ENCODE assay signal across 8 cellular contexts in the genomic region with DNA sequence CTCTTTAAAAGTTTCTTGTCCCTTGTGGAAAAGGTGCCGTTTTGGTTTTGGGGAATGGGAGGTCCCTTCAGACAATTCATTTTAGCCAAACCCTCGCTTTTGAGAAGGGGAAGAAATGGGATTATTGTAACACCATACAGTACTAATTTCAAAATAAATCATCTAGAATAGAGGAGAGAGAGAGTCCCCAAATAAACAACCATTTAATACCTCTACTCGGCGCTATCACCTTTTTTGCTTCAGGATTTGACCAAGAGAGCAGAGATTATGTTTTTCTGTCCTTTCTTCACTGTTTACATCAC. TPM values are rescaled to one million over a fixed set of nuclear protein-coding genes. Genes with fewer than 3 reads are reported as not detected.
DNase-seq lines count a peak whose midpoint lies in the region; ATAC-seq and TF ChIP-seq lines count a peak whose summit lies in the region.

No MANE protein-coding gene starts in this region.

- H3K36me3 ChIP-seq in left ventricle myocardium inferior (peaks cover 3% of the 10 kb centered on the region), breast epithelium (no peaks in the 10 kb centered on the region), mucosa of rectum (ENCODE audit: control insufficient read depth in 2 of 2, insufficient read depth in 2 of 2, low read length in 2 of 2) (no peaks in the 10 kb centered on the region), aorta (ENCODE audit: control insufficient read depth in 1 of 2, insufficient read depth in 2 of 2, low read length in 1 of 2) (no peaks in the 10 kb centered on the region)

- no peaks in the 10 kb centered on the region for H3K27me3 ChIP-seq in left ventricle myocardium inferior (ENCODE audit: low read depth)
- H3K27me3 ChIP-seq in breast epithelium = no peaks in the 10 kb centered on the region
- H3K27me3 ChIP-seq in mucosa of rectum (ENCODE audit: control insufficient read depth in 2 of 2, insufficient read depth in 2 of 2, low read length in 2 of 2) = no peaks in the 10 kb centered on the region
- H3K27me3 ChIP-seq in aorta (ENCODE audit: control insufficient read depth in 1 of 2, insufficient read depth in 2 of 2, low read length in 1 of 2) = no peaks in the 10 kb centered on the region

- intact Hi-C loops in left ventricle myocardium inferior (cut with micrococcal nuclease) = no loop called here
- intact Hi-C loops in cardiac septum (cut with DNase I) = no loop called here
- intact Hi-C loops in breast epithelium (cut with DNase I; ENCODE audit: low total_unique reads) = no loop called here
- intact Hi-C loops in aorta (cut with DNase I) = loop anchor here in 1 of 2 donors (5.0 to 10.0 kb wide), 3 partner anchors 134 to 172 kb away; a partner anchor contains a TSS

- H3K4me1 ChIP-seq in left ventricle myocardium inferior (peaks cover 54% of the 10 kb centered on the region), breast epithelium (peaks cover 6 to 8% of the 10 kb centered on the region in 2 donors), mucosa of rectum (ENCODE audit: control insufficient read depth in 2 of 2, insufficient read depth in 2 of 2, low read length in 2 of 2) (peaks cover 20 to 21% of the 10 kb centered on the region in 2 donors), aorta (ENCODE audit: control insufficient read depth in 1 of 2, insufficient read depth in 2 of 2, low read length in 2 of 2) (peaks cover under 1 to 2% of the 10 kb centered on the region in 2 donors)

- peak overlapping the region; percentile 98 for H3K4me3 ChIP-seq in left ventricle myocardium inferior
- peak overlapping the region; percentile 73 to 97 (median 92) for H3K4me3 ChIP-seq in breast epithelium
- peak overlapping the region; percentile 94 to 97 for H3K4me3 ChIP-seq in mucosa of rectum (ENCODE audit: low read length in 2 of 2)
- peak overlapping the region; percentile 66 to 85 for H3K4me3 ChIP-seq in aorta (ENCODE audit: low read length in 2 of 2)

- no peaks in the 10 kb centered on the region for H3K9me3 ChIP-seq in left ventricle myocardium inferior (replicated peaks)
- no peaks in the 10 kb centered on the region for H3K9me3 ChIP-seq in breast epithelium
- H3K9me3 ChIP-seq in mucosa of rectum (ENCODE audit: control insufficient read depth in 2 of 2, low read length in 2 of 2) = no peaks in the 10 kb centered on the region
- no peaks in the 10 kb centered on the region for H3K9me3 ChIP-seq in aorta (ENCODE audit: control insufficient read depth, low read length)

- TF ChIP-seq CTCF in left ventricle myocardium inferior (IDR thresholded peaks at IDR 0.05; ENCODE audit: borderline replicate concordance) (no peak), breast epithelium (IDR thresholded peaks at IDR 0.05) (no peak)

- ATAC-seq in aorta (ENCODE audit: low FRiP score) (no peak), HG02981 (IDR thresholded peaks at IDR 0.05; ENCODE audit: unreplicated experiment) (no peak)

- TF ChIP-seq POLR2A in breast epithelium (IDR thresholded peaks at IDR 0.05) = no peak

- DNase-seq in left ventricle myocardium inferior = no peak
- no peak for DNase-seq in cardiac septum (ENCODE audit: low spot score)
- no peak for DNase-seq in breast epithelium (ENCODE audit: low spot score in 2 of 2)
- DNase-seq in aorta = no peak
- DNase-seq in activated gamma-delta T cell treated with Interleukin-2 at 50 U/mL for 16 hours = no peak
- no peak for DNase-seq in UCSD-AML1 (lab: John Stamatoyannopoulos, UW; ENCODE audit: unreplicated experiment)

- H3K27ac ChIP-seq in left ventricle myocardium inferior (replicated peaks) = peak overlapping the region; percentile 98
- H3K27ac ChIP-seq in breast epithelium = peak overlapping the region; percentile 97 to 98
- peak overlapping the region; percentile 96 to 98 for H3K27ac ChIP-seq in mucosa of rectum (ENCODE audit: low read depth in 2 of 2, low read length in 2 of 2)
- peak overlapping the region; percentile 92 to 97 for H3K27ac ChIP-seq in aorta (ENCODE audit: low read depth in 1 of 2, low read length in 2 of 2)

- H3K9ac ChIP-seq in mucosa of rectum (ENCODE audit: low read depth in 1 of 2, low read length in 2 of 2) = peak overlapping the region; percentile 92 to 98

- 35 to 37% methylated on average over 4 of the region's 4 CpGs for WGBS in aorta, 2 donors

RNA-seq across cellular contexts. Expression of a gene that starts 0.8 kb away (rescaled TPM):
- total RNA-seq in left ventricle myocardium inferior (19.1 TPM), cardiac septum (24.7 TPM), breast epithelium (10 to 100 TPM; 30.2 to 40.8 (median 33.1) TPM), aorta (10 to 100 TPM; 33.9 to 51.7 TPM)
- polyA plus RNA-seq in aorta = 1 to 10 TPM; 4.5 to 5.4 TPM
